1 cellular context compared by ENCODE assay signal in genomic region chr10:78760463-78761240, GRCh38.
A peak's percentile ranks its signal among the peaks of the same experiment; 100 is the strongest.
TF ChIP-seq lines count a peak whose summit lies in the region.

No MANE protein-coding gene starts in this region.

TF ChIP-seq in HepG2, 621 proteins besides CTCF, POLR2A, EP300 and RAD21 (continues in another document):
- TF ChIP-seq ZUFSP (CRISPR knock-in tag; IDR thresholded peaks at IDR 0.05; ENCODE audit: borderline replicate concordance) (no peak), ZBTB34 (CRISPR knock-in tag; IDR thresholded peaks at IDR 0.05) (no peak), SMARCC2 (IDR thresholded peaks at IDR 0.05) (no peak), YEATS2 (CRISPR knock-in tag; IDR thresholded peaks at IDR 0.05; ENCODE audit: borderline replicate concordance) (no peak), TARDBP (CRISPR knock-in tag; IDR thresholded peaks at IDR 0.05) (no peak), ZNF276 (CRISPR knock-in tag; IDR thresholded peaks at IDR 0.05; ENCODE audit: low read depth) (no peak), SAP130 (CRISPR knock-in tag; IDR thresholded peaks at IDR 0.05; ENCODE audit: low read depth) (no peak), ISL2 (CRISPR knock-in tag; IDR thresholded peaks at IDR 0.05) (no peak), RFXAP (CRISPR knock-in tag; IDR thresholded peaks at IDR 0.05; ENCODE audit: borderline replicate concordance) (no peak), ZNF589 (CRISPR knock-in tag; conservative IDR thresholded peaks at IDR 0.05) (no peak), NBN (conservative IDR thresholded peaks at IDR 0.05) (no peak), ZNF430 (CRISPR knock-in tag; IDR thresholded peaks at IDR 0.05) (no peak), SALL1 (CRISPR knock-in tag; IDR thresholded peaks at IDR 0.05) (peak; percentile 37), RARA (CRISPR knock-in tag; IDR thresholded peaks at IDR 0.05) (peak; percentile 77), ZFP62 (CRISPR knock-in tag; IDR thresholded peaks at IDR 0.05) (no peak), ZNF530 (CRISPR knock-in tag; IDR thresholded peaks at IDR 0.05; ENCODE audit: low read depth) (no peak), ZBTB7B (CRISPR knock-in tag; IDR thresholded peaks at IDR 0.05) (no peak), ZNF746 (CRISPR knock-in tag; IDR thresholded peaks at IDR 0.05) (no peak), ESRRA (CRISPR knock-in tag; IDR thresholded peaks at IDR 0.05; ENCODE audit: low read depth) (no peak), ZNF576 (CRISPR knock-in tag; IDR thresholded peaks at IDR 0.05) (no peak), ASH2L (IDR thresholded peaks at IDR 0.05; ENCODE audit: insufficient read length, low read depth, low read length) (no peak), HNRNPH1 (optimal IDR thresholded peaks at IDR 0.05; ENCODE audit: low read depth, low read length) (no peak), TBX2 (CRISPR knock-in tag; IDR thresholded peaks at IDR 0.05; ENCODE audit: borderline replicate concordance) (no peak), ZNF510 (CRISPR knock-in tag; IDR thresholded peaks at IDR 0.05; ENCODE audit: low read depth) (no peak), XBP1 (CRISPR knock-in tag; IDR thresholded peaks at IDR 0.05) (no peak), EZH2 (conservative IDR thresholded peaks at IDR 0.05; ENCODE audit: low read depth, low read length) (no peak), GLMP (CRISPR knock-in tag; IDR thresholded peaks at IDR 0.05; ENCODE audit: borderline replicate concordance) (no peak), JDP2 (CRISPR knock-in tag; IDR thresholded peaks at IDR 0.05; ENCODE audit: borderline replicate concordance) (no peak), CAMTA2 (CRISPR knock-in tag; IDR thresholded peaks at IDR 0.05; ENCODE audit: borderline replicate concordance) (no peak), ELF4 (CRISPR knock-in tag; IDR thresholded peaks at IDR 0.05; ENCODE audit: borderline replicate concordance) (no peak), SETDB1 (CRISPR knock-in tag; IDR thresholded peaks at IDR 0.05; ENCODE audit: borderline replicate concordance) (no peak), KLF6 (CRISPR knock-in tag; IDR thresholded peaks at IDR 0.05) (no peak), HIVEP1 (CRISPR knock-in tag; IDR thresholded peaks at IDR 0.05) (no peak), ZNF138 (CRISPR knock-in tag; IDR thresholded peaks at IDR 0.05; ENCODE audit: low read depth) (no peak), HOXA3 (CRISPR knock-in tag; IDR thresholded peaks at IDR 0.05) (no peak), RXRA (CRISPR knock-in tag; IDR thresholded peaks at IDR 0.05) (peak; percentile 39; the same call in 1 of the 2 replicates), RFX1 (IDR thresholded peaks at IDR 0.05) (no peak), IKZF4 (CRISPR knock-in tag; IDR thresholded peaks at IDR 0.05; ENCODE audit: borderline replicate concordance, low read depth, not compliant biosample characterization) (no peak), SMAD3 (CRISPR knock-in tag; IDR thresholded peaks at IDR 0.05) (no peak), RARG (CRISPR knock-in tag; IDR thresholded peaks at IDR 0.05; ENCODE audit: low read depth) (no peak), AHDC1 (CRISPR knock-in tag; IDR thresholded peaks at IDR 0.05; ENCODE audit: borderline replicate concordance) (0 out of 2 replicates have a peak, but pooled peaks have one; percentile 18)
- TF ChIP-seq, protein P1, sequence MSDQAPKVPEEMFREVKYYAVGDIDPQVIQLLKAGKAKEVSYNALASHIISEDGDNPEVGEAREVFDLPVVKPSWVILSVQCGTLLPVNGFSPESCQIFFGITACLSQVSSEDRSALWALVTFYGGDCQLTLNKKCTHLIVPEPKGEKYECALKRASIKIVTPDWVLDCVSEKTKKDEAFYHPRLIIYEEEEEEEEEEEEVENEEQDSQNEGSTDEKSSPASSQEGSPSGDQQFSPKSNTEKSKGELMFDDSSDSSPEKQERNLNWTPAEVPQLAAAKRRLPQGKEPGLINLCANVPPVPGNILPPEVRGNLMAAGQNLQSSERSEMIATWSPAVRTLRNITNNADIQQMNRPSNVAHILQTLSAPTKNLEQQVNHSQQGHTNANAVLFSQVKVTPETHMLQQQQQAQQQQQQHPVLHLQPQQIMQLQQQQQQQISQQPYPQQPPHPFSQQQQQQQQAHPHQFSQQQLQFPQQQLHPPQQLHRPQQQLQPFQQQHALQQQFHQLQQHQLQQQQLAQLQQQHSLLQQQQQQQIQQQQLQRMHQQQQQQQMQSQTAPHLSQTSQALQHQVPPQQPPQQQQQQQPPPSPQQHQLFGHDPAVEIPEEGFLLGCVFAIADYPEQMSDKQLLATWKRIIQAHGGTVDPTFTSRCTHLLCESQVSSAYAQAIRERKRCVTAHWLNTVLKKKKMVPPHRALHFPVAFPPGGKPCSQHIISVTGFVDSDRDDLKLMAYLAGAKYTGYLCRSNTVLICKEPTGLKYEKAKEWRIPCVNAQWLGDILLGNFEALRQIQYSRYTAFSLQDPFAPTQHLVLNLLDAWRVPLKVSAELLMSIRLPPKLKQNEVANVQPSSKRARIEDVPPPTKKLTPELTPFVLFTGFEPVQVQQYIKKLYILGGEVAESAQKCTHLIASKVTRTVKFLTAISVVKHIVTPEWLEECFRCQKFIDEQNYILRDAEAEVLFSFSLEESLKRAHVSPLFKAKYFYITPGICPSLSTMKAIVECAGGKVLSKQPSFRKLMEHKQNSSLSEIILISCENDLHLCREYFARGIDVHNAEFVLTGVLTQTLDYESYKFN (CRISPR knock-in tag; conservative IDR thresholded peaks at IDR 0.05), result peak; percentile 34; the same call in 1 of the 2 replicates
- TF ChIP-seq, protein P2, sequence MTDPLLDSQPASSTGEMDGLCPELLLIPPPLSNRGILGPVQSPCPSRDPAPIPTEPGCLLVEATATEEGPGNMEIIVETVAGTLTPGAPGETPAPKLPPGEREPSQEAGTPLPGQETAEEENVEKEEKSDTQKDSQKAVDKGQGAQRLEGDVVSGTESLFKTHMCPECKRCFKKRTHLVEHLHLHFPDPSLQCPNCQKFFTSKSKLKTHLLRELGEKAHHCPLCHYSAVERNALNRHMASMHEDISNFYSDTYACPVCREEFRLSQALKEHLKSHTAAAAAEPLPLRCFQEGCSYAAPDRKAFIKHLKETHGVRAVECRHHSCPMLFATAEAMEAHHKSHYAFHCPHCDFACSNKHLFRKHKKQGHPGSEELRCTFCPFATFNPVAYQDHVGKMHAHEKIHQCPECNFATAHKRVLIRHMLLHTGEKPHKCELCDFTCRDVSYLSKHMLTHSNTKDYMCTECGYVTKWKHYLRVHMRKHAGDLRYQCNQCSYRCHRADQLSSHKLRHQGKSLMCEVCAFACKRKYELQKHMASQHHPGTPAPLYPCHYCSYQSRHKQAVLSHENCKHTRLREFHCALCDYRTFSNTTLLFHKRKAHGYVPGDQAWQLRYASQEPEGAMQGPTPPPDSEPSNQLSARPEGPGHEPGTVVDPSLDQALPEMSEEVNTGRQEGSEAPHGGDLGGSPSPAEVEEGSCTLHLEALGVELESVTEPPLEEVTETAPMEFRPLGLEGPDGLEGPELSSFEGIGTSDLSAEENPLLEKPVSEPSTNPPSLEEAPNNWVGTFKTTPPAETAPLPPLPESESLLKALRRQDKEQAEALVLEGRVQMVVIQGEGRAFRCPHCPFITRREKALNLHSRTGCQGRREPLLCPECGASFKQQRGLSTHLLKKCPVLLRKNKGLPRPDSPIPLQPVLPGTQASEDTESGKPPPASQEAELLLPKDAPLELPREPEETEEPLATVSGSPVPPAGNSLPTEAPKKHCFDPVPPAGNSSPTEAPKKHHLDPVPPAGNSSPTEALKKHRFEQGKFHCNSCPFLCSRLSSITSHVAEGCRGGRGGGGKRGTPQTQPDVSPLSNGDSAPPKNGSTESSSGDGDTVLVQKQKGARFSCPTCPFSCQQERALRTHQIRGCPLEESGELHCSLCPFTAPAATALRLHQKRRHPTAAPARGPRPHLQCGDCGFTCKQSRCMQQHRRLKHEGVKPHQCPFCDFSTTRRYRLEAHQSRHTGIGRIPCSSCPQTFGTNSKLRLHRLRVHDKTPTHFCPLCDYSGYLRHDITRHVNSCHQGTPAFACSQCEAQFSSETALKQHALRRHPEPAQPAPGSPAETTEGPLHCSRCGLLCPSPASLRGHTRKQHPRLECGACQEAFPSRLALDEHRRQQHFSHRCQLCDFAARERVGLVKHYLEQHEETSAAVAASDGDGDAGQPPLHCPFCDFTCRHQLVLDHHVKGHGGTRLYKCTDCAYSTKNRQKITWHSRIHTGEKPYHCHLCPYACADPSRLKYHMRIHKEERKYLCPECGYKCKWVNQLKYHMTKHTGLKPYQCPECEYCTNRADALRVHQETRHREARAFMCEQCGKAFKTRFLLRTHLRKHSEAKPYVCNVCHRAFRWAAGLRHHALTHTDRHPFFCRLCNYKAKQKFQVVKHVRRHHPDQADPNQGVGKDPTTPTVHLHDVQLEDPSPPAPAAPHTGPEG (CRISPR knock-in tag; IDR thresholded peaks at IDR 0.05), result no peak
